Comparison of ENCODE assay signal across 14 cellular contexts in genomic region chr7:23759556-23760391, GRCh38. TPM values are rescaled to one million over a fixed set of nuclear protein-coding genes. Genes with fewer than 3 reads are reported as not detected.
A peak's percentile ranks its signal among the peaks of the same experiment; 100 is the strongest.
DNase-seq lines count a peak whose midpoint lies in the region; FAIRE-seq and TF ChIP-seq lines count a peak whose summit lies in the region.
"Had no signal": no experiment of that assay in that cellular context is flagged by ENCODE, and none has a peak within 500 bp of the region (broad histone marks: within the 10 kb centered on the region; RNA-seq: fewer than 3 reads in every experiment).

No MANE protein-coding gene starts in this region.

- H3K79me2 ChIP-seq in neural progenitor cell (ENCODE audit: low read depth): no peaks in the 10 kb centered on the region

- no peak overlapping the region for H3K9ac ChIP-seq in neural progenitor cell

- H3K9me3 Mint-ChIP-seq in endothelial cell (ENCODE audit: unreplicated experiment): no peaks in the 10 kb centered on the region
- H3K9me3 Mint-ChIP-seq in neural progenitor cell: no peaks in the 10 kb centered on the region
- H3K9me3 Mint-ChIP-seq: activated naive CD8-positive, alpha-beta T cell treated with anti-CD3 and anti-CD28 coated beads for 36 hours had no signal

- no peaks in the 10 kb centered on the region for H3F3A ChIP-seq in neural progenitor cell (ENCODE audit: low read depth)

- H3K4me3 ChIP-seq in retinal pigment epithelial cell (ENCODE audit: low read length) (no peak overlapping the region), neural progenitor cell (no peak overlapping the region)

- peak; percentile 96 for FAIRE-seq in H54 (lab: Jason Lieb, UNC)
- FAIRE-seq: frontal cortex had no signal

- no peak for TF ChIP-seq POLR2A in H54 (IDR thresholded peaks at IDR 0.05; ENCODE audit: low read depth, low read length)

- no peak for TF ChIP-seq CTCF in retinal pigment epithelial cell (conservative IDR thresholded peaks at IDR 0.05; ENCODE audit: low read depth, low read length)
- TF ChIP-seq CTCF in endothelial cell (IDR thresholded peaks at IDR 0.05; ENCODE audit: unreplicated experiment): no peak
- no peak for TF ChIP-seq CTCF in neural progenitor cell (IDR thresholded peaks at IDR 0.05)

- H2AFZ ChIP-seq in neural progenitor cell (replicated peaks): no peak overlapping the region

- H3K4me1 Mint-ChIP-seq in endothelial cell (ENCODE audit: unreplicated experiment) (peaks cover 17% of the 10 kb centered on the region), neural progenitor cell (no peaks in the 10 kb centered on the region)

- DNase-seq in H54 (ENCODE audit: insufficient read length, low spot score) (peak; percentile 33), NCI-H510A treated with DMSO at 0.1 percent for 48 hours (lab: John Stamatoyannopoulos, UW) (peak; percentile 72), dermis blood vessel endothelial cell (peak; percentile 65), retinal pigment epithelial cell (ENCODE audit: low read depth) (peak; percentile 91), endothelial cell (ENCODE audit: low spot score) (no peak), hippocampal formation (lab: John Stamatoyannopoulos, UW) (no peak), head of caudate nucleus (no peak), neural progenitor cell (ENCODE audit: low spot score) (no peak)
- DNase-seq: activated CD4-positive, CD25-positive, alpha-beta regulatory T cell treated with anti-CD3 and anti-CD28 coated beads, Interleukin-2, amount 50 U/mL, for 72 hours; activated naive CD8-positive, alpha-beta T cell treated with anti-CD3 and anti-CD28 coated beads for 36 hours; GF-D8; NCI-H526; nucleus accumbens had no signal

- no peaks in the 10 kb centered on the region for H3K9me3 ChIP-seq in neural progenitor cell (ENCODE audit: low read depth)

- H3K36me3 ChIP-seq in neural progenitor cell: no peaks in the 10 kb centered on the region

- H3K4me1 ChIP-seq in neural progenitor cell: no peaks in the 10 kb centered on the region

- H3K27me3 Mint-ChIP-seq in endothelial cell (ENCODE audit: unreplicated experiment) (peaks cover 2% of the 10 kb centered on the region), neural progenitor cell (ENCODE audit: insufficient read depth, low read depth) (no peaks in the 10 kb centered on the region)
- H3K27me3 Mint-ChIP-seq: activated naive CD8-positive, alpha-beta T cell treated with anti-CD3 and anti-CD28 coated beads for 36 hours had no signal

- no peaks in the 10 kb centered on the region for H3K36me3 Mint-ChIP-seq in endothelial cell (ENCODE audit: low read depth, unreplicated experiment)
- no peaks in the 10 kb centered on the region for H3K36me3 Mint-ChIP-seq in neural progenitor cell

- H3K27me3 ChIP-seq in neural progenitor cell: no peaks in the 10 kb centered on the region

- H3K4me2 ChIP-seq in neural progenitor cell: no peak overlapping the region

- H4K20me1 ChIP-seq in neural progenitor cell (ENCODE audit: low read depth): no peaks in the 10 kb centered on the region

- intact Hi-C loops in head of caudate nucleus (cut with DNase I): no loop called here

- H3K27ac Mint-ChIP-seq in endothelial cell (ENCODE audit: unreplicated experiment): no peak overlapping the region
- no peak overlapping the region for H3K27ac Mint-ChIP-seq in neural progenitor cell
- H3K27ac Mint-ChIP-seq: activated naive CD8-positive, alpha-beta T cell treated with anti-CD3 and anti-CD28 coated beads for 36 hours had no signal

- no peak overlapping the region for H3K27ac ChIP-seq in neural progenitor cell

- H3K4me3 Mint-ChIP-seq in endothelial cell (ENCODE audit: unreplicated experiment) (no peak overlapping the region), neural progenitor cell (no peak overlapping the region)
- H3K4me3 Mint-ChIP-seq: activated naive CD8-positive, alpha-beta T cell treated with anti-CD3 and anti-CD28 coated beads for 36 hours had no signal

RNA-seq across cellular contexts. Expression of gene STK31, which starts 49.8 kb away (rescaled TPM):
- total RNA-seq in dermis blood vessel endothelial cell: 0.17 and 0.19 TPM in 2 replicates
- total RNA-seq in endothelial cell (ENCODE audit: unreplicated experiment): 0.33 TPM
- 0.93 and 2.8 TPM in 2 replicates for total RNA-seq in neural progenitor cell (ENCODE audit: low replicate concordance)
- total RNA-seq: activated naive CD8-positive, alpha-beta T cell treated with anti-CD3 and anti-CD28 coated beads for 36 hours had no signal

Comparison
In these comparisons a context has a peak if more than half of its experiments do, and no peak if none do; other contexts are left out.
1. DNase-seq: peak in H54 (single experiment), NCI-H510A treated with DMSO at 0.1 percent for 48 hours (single experiment), dermis blood vessel endothelial cell (single experiment) and retinal pigment epithelial cell (single experiment); none in endothelial cell (single experiment), hippocampal formation (0 of 2), head of caudate nucleus (0 of 42) and neural progenitor cell (single experiment).